ENCODE assay signal across 10 cellular contexts in genomic region chr13:99275093-99275469, GRCh38.
A peak's percentile ranks its signal among the peaks of the same experiment; 100 is the strongest.
DNase-seq lines count a peak whose midpoint lies in the region; ATAC-seq and TF ChIP-seq lines count a peak whose summit lies in the region.
"Had no signal": no experiment of that assay in that cellular context is flagged by ENCODE, and none has a peak within 500 bp of the region (broad histone marks: within the 10 kb centered on the region; RNA-seq: fewer than 3 reads in every experiment).

No MANE protein-coding gene starts in this region.

- no peak for ATAC-seq in HG03196 (IDR thresholded peaks at IDR 0.05; ENCODE audit: unreplicated experiment)
- ATAC-seq: body of pancreas had no signal

- CTCF ChIA-PET in AG04449 (lab: Yijun Ruan, JAX) = interaction anchor here (0.8 to 24.4 kb wide), 9 partner anchors 8 to 230 kb away, joined by 3 to 1002 read pairs (median 4); no protein-coding TSS in a partner anchor

- H3K9me3 Mint-ChIP-seq in T-helper 1 cell treated with Interleukin-12 subunit alpha and Interleukin-12 subunit beta and Interleukin-4 antibody, amounts not matched to agents 30 μg/mL and 1 μg/mL, for 36 hours = peaks cover 15% of the 10 kb centered on the region

- H3K4me3 Mint-ChIP-seq in T-helper 1 cell treated with Interleukin-12 subunit alpha and Interleukin-12 subunit beta and Interleukin-4 antibody, amounts not matched to agents 30 μg/mL and 1 μg/mL, for 36 hours = peak overlapping the region; percentile 7

- H3K4me1 Mint-ChIP-seq in T-helper 1 cell treated with Interleukin-12 subunit alpha and Interleukin-12 subunit beta and Interleukin-4 antibody, amounts not matched to agents 30 μg/mL and 1 μg/mL, for 36 hours (ENCODE audit: low read depth) = peaks cover 54% of the 10 kb centered on the region

- H3K27ac Mint-ChIP-seq in T-helper 1 cell treated with Interleukin-12 subunit alpha and Interleukin-12 subunit beta and Interleukin-4 antibody, amounts not matched to agents 30 μg/mL and 1 μg/mL, for 36 hours = peak overlapping the region; percentile 24

- POLR2A ChIA-PET in AG04449 (lab: Yijun Ruan, JAX) = interaction anchor here (1.1 kb wide), 2 partner anchors 46 to 71 kb away, joined by 3 to 4 read pairs; no protein-coding TSS in a partner anchor

- DNase-seq in AG04449 (ENCODE audit: low read depth, low spot score) = peak; percentile 47
- DNase-seq in GM04504 (ENCODE audit: low read depth) = peak; percentile 71
- DNase-seq in epithelial cell of esophagus (ENCODE audit: low read depth) = peak; percentile 13
- no peak for DNase-seq in NCI-H2107 treated with DMSO at 0.1 percent for 48 hours (lab: John Stamatoyannopoulos, UW; ENCODE audit: unreplicated experiment)
- no peak for DNase-seq in HuH-7 (ENCODE audit: low spot score)
- no peak for DNase-seq in NCI-H82 (lab: John Stamatoyannopoulos, UW)
- DNase-seq: body of pancreas, Right ventricle myocardium superior had no signal

- peaks cover 43% of the 10 kb centered on the region for H3K36me3 Mint-ChIP-seq in T-helper 1 cell treated with Interleukin-12 subunit alpha and Interleukin-12 subunit beta and Interleukin-4 antibody, amounts not matched to agents 30 μg/mL and 1 μg/mL, for 36 hours (ENCODE audit: low read depth)

- no peak for TF ChIP-seq CTCF in AG04449 (IDR thresholded peaks at IDR 0.05; ENCODE audit: insufficient read depth, low read length, missing control alignments)
- no peak for TF ChIP-seq CTCF in epithelial cell of esophagus (IDR thresholded peaks at IDR 0.05; ENCODE audit: insufficient read depth, low read depth, low read length, missing control alignments)

- H3K4me3 ChIP-seq in AG04449 (ENCODE audit: low read depth, low read length) = no peak overlapping the region
- H3K4me3 ChIP-seq in epithelial cell of esophagus (ENCODE audit: low read length) = no peak overlapping the region
- H3K4me3 ChIP-seq: body of pancreas had no signal

- H3K27me3 Mint-ChIP-seq in T-helper 1 cell treated with Interleukin-12 subunit alpha and Interleukin-12 subunit beta and Interleukin-4 antibody, amounts not matched to agents 30 μg/mL and 1 μg/mL, for 36 hours (ENCODE audit: low read depth) = no peaks in the 10 kb centered on the region

Comparison
In these comparisons a context has a peak if more than half of its experiments do, and no peak if none do; other contexts are left out.
1. DNase-seq: peak in AG04449 (single experiment), GM04504 (single experiment) and epithelial cell of esophagus (single experiment); none in NCI-H2107 treated with DMSO at 0.1 percent for 48 hours (single experiment), HuH-7 (single experiment) and NCI-H82 (single experiment).